8 cellular contexts compared by ENCODE assay signal in genomic region chr4:112636688-112637551, GRCh38. TPM values are rescaled to one million over a fixed set of nuclear protein-coding genes. Genes with fewer than 3 reads are reported as not detected.
A peak's percentile ranks its signal among the peaks of the same experiment; 100 is the strongest.
DNase-seq lines count a peak whose midpoint lies in the region; ATAC-seq and TF ChIP-seq lines count a peak whose summit lies in the region.

Gene LARP7 (plus strand): TSS chr4:112637143. CDS start chr4:112644670, 7,527 bp downstream.
Gene ZGRF1 (minus strand): TSS chr4:112636909. CDS start chr4:112633176, 3,733 bp downstream.

- peaks cover 3% of the 10 kb centered on the region for H3K36me3 Mint-ChIP-seq in nephron (ENCODE audit: low read depth)
- H3K36me3 Mint-ChIP-seq in stimulated activated naive CD8-positive, alpha-beta T cell treated with anti-CD3 and anti-CD28 coated beads, Interleukin-15, Interleukin-2, amounts not matched to agents 100 ng/mL and 50 ng/mL, for 24 hours (ENCODE audit: low read depth) = peaks cover 12% of the 10 kb centered on the region

- TF ChIP-seq CTCF in RWPE2 (IDR thresholded peaks at IDR 0.05; ENCODE audit: poor library complexity, severe bottlenecking) (peak; percentile 95), fibroblast of the aortic adventitia (IDR thresholded peaks at IDR 0.05; ENCODE audit: insufficient read depth, low read length) (peak; percentile 93), nephron (IDR thresholded peaks at IDR 0.05; ENCODE audit: unreplicated experiment in 3 of 3) (peak; percentile 92 to 94 (median 93))

- peak within 1 kb of the TSS; percentile 66 for H3K4me3 ChIP-seq in RWPE2 (ENCODE audit: severe bottlenecking)
- H3K4me3 ChIP-seq in fibroblast of the aortic adventitia (ENCODE audit: low read depth, low read length) = peak within 1 kb of the TSS; percentile 96

- no peaks in the 10 kb centered on the region for H3K9me3 Mint-ChIP-seq in nephron
- H3K9me3 Mint-ChIP-seq in stimulated activated naive CD8-positive, alpha-beta T cell treated with anti-CD3 and anti-CD28 coated beads, Interleukin-15, Interleukin-2, amounts not matched to agents 100 ng/mL and 50 ng/mL, for 24 hours = no peaks in the 10 kb centered on the region

- H3K36me3 ChIP-seq in RWPE2 (ENCODE audit: low read depth) = peaks cover 33% of the 10 kb centered on the region

- DNase-seq in ELR (ENCODE audit: low read depth) (peak; percentile 98), H4 (ENCODE audit: low spot score) (peak; percentile 98), LoVo (ENCODE audit: low spot score) (peak; percentile 97), RWPE2 (ENCODE audit: low spot score) (peak; percentile 97), fibroblast of the aortic adventitia (ENCODE audit: low read depth) (peak; percentile 99)
- DNase-seq in activated T-helper 9 cell treated with anti-CD3 and anti-CD28 coated beads, Interleukin-2, amount 50 U/mL, for 16 hours (ENCODE audit: low read depth) = peak; percentile 95

- ATAC-seq in RWPE2 (ENCODE audit: low read depth) = peak; percentile 86

- no peaks in the 10 kb centered on the region for H3K27me3 Mint-ChIP-seq in nephron (ENCODE audit: low read depth)
- H3K27me3 Mint-ChIP-seq in stimulated activated naive CD8-positive, alpha-beta T cell treated with anti-CD3 and anti-CD28 coated beads, Interleukin-15, Interleukin-2, amounts not matched to agents 100 ng/mL and 50 ng/mL, for 24 hours = no peaks in the 10 kb centered on the region

- peak within 1 kb of the TSS; percentile 71 for H3K27ac ChIP-seq in RWPE2 (ENCODE audit: poor library complexity, severe bottlenecking)

- H3K9me3 ChIP-seq in RWPE2 (ENCODE audit: severe bottlenecking) = no peaks in the 10 kb centered on the region

- peaks cover 4% of the 10 kb centered on the region for H3K4me1 ChIP-seq in RWPE2 (ENCODE audit: insufficient read depth, poor library complexity, severe bottlenecking)

- H3K4me1 Mint-ChIP-seq in nephron = peaks cover 10% of the 10 kb centered on the region
- peaks cover 25% of the 10 kb centered on the region for H3K4me1 Mint-ChIP-seq in stimulated activated naive CD8-positive, alpha-beta T cell treated with anti-CD3 and anti-CD28 coated beads, Interleukin-15, Interleukin-2, amounts not matched to agents 100 ng/mL and 50 ng/mL, for 24 hours (ENCODE audit: low read depth)

- H3K4me3 Mint-ChIP-seq in nephron = no peak within 1 kb of the TSS
- H3K4me3 Mint-ChIP-seq in stimulated activated naive CD8-positive, alpha-beta T cell treated with anti-CD3 and anti-CD28 coated beads, Interleukin-15, Interleukin-2, amounts not matched to agents 100 ng/mL and 50 ng/mL, for 24 hours = no peak within 1 kb of the TSS

- no peak within 1 kb of the TSS for H3K27ac Mint-ChIP-seq in nephron
- peak within 1 kb of the TSS; percentile 19 for H3K27ac Mint-ChIP-seq in stimulated activated naive CD8-positive, alpha-beta T cell treated with anti-CD3 and anti-CD28 coated beads, Interleukin-15, Interleukin-2, amounts not matched to agents 100 ng/mL and 50 ng/mL, for 24 hours

- no peaks in the 10 kb centered on the region for H3K27me3 ChIP-seq in RWPE2 (ENCODE audit: insufficient read depth, poor library complexity, severe bottlenecking)

RNA-seq across cellular contexts. Expression of gene LARP7, which starts in this region (rescaled TPM):
- 22.9 and 24.1 TPM in 2 replicates for total RNA-seq in H4 (2014; rRNA removed; shearing (Covaris generic))
- 47.4 and 105 TPM in 2 replicates for total RNA-seq in fibroblast of the aortic adventitia (ENCODE audit: low replicate concordance)

RNA-seq across cellular contexts. Expression of gene ZGRF1, which starts in this region (rescaled TPM):
- total RNA-seq in H4 (2014; rRNA removed; shearing (Covaris generic)) = 7.1 and 10.4 TPM in 2 replicates
- 16.5 and 26.1 TPM in 2 replicates for total RNA-seq in fibroblast of the aortic adventitia (ENCODE audit: low replicate concordance)

Comparison
In these comparisons a context has a peak if more than half of its experiments do, and no peak if none do; other contexts are left out.
1. Peak in every context shown above with its lines: DNase-seq, ATAC-seq, H3K4me3 ChIP-seq and H3K27ac ChIP-seq.